1 cellular context compared by ENCODE assay signal in the genomic region with DNA sequence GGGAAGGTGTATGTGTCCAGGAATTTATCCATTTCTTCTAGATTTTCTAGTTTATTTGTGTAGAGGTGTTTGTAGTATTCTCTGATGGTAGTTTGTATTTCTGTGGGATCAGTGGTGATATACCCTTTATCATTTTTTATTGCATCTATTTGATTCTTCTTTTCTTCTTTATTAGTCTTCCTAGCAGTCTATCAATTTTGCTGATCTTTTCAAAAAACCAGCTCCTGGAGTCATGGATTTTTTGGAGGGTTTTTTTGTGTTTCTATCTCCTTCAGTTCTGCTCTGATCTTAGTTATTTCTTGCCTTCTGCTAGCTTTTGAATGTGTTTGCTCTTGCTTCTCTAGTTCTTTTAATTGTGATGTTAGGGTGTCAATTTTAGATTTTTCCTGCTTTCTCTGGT. TPM values are rescaled to one million over a fixed set of nuclear protein-coding genes. Genes with fewer than 3 reads are reported as not detected.
"Had no signal": no experiment of that assay in that cellular context is flagged by ENCODE, and none has a peak within 500 bp of the region (broad histone marks: within the 10 kb centered on the region; RNA-seq: fewer than 3 reads in every experiment).

No MANE protein-coding gene starts in this region.

RNA-seq across cellular contexts. Expression of a gene that starts 29.4 kb away (rescaled TPM):
- total RNA-seq: mesothelial cell of epicardium had no signal
